ENCODE assay signal across 19 cellular contexts in the genomic region with DNA sequence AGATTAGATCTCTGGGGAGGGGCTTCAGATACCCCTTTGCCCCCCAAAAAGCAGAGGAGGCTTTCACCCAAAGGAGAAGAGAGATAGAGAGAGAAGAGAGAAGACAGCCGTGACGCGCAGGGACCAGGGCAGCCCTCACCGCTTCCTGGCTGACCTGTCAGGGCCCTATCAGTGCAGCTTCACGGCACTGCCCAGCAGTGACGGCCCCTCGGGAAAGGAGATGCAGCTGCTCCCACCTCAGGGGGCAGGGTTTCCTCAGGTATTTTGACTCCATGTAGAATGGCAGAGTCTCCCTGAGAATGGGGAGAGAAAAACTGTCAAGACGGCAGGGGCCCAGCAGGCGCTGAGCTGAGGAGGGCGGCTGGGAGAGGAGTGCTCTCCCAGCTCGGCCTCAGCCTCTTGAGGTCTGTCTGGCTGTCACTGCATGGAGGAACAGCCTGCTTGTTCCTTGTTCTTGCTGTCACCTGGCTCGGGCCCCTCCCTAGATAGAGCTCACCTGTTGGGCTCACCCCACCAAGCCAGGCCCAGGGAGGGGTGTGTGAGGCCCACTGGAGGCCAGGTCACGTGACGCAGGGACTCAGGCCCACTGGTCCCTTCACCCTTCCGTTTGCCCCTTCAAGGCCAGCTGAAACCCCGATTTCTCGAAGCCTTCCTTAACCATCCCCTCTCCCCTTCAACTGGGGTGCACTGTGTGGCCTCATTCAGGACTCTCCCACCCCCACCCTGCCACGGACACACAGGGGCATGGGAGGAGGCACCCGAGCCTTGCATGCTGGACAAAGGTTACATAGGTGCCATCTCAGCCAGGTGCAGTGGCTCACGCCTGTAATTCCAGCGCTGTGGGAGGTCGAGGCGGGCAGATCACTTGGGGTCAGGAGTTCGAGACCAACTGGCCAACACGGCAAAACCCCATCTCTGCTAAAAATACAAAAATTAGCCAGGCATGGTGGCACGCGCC. TPM values are rescaled to one million over a fixed set of nuclear protein-coding genes. Genes with fewer than 3 reads are reported as not detected.
DNase-seq lines count a peak whose midpoint lies in the region; ATAC-seq, FAIRE-seq and TF ChIP-seq lines count a peak whose summit lies in the region.
"Had no signal": no experiment of that assay in that cellular context is flagged by ENCODE, and none has a peak within 500 bp of the region (broad histone marks: within the 10 kb centered on the region; RNA-seq: fewer than 3 reads in every experiment).

No MANE protein-coding gene starts in this region.

- H3K36me3 Mint-ChIP-seq in activated naive CD4-positive, alpha-beta T cell treated with anti-CD3 and anti-CD28 coated beads for 36 hours (ENCODE audit: low read depth): no peaks in the 10 kb centered on the region
- H3K36me3 Mint-ChIP-seq: CD14-positive monocyte had no signal

- no peak overlapping the region for H3K4me3 Mint-ChIP-seq in activated naive CD4-positive, alpha-beta T cell treated with anti-CD3 and anti-CD28 coated beads for 36 hours
- H3K4me3 Mint-ChIP-seq: activated B cell treated with CpG ODN at 0.5 μM for 24 hours; CD14-positive monocyte; stimulated activated naive CD8-positive, alpha-beta T cell treated with anti-CD3 and anti-CD28 coated beads, Interleukin-15, Interleukin-2, amounts not matched to agents 100 ng/mL and 50 ng/mL, for 24 hours had no signal

- peak overlapping the region; percentile 26 for H3K27ac Mint-ChIP-seq in activated naive CD4-positive, alpha-beta T cell treated with anti-CD3 and anti-CD28 coated beads for 36 hours
- H3K27ac Mint-ChIP-seq: activated B cell treated with CpG ODN at 0.5 μM for 24 hours; stimulated activated naive CD8-positive, alpha-beta T cell treated with anti-CD3 and anti-CD28 coated beads, Interleukin-15, Interleukin-2, amounts not matched to agents 100 ng/mL and 50 ng/mL, for 24 hours had no signal

- H3K9me3 ChIP-seq in kidney (ENCODE audit: control insufficient read depth in 1 of 2, low read length in 2 of 2) (no peaks in the 10 kb centered on the region), aorta (ENCODE audit: control insufficient read depth, low read length) (no peaks in the 10 kb centered on the region)
- H3K9me3 ChIP-seq: colonic mucosa, upper lobe of left lung had no signal

- H3K36me3 ChIP-seq in kidney (ENCODE audit: control insufficient read depth in 1 of 2, insufficient read depth in 2 of 2, low read length in 2 of 2) (peaks cover 0 to 5% of the 10 kb centered on the region in 2 donors), aorta (ENCODE audit: control insufficient read depth in 1 of 2, insufficient read depth in 2 of 2, low read length in 1 of 2) (no peaks in the 10 kb centered on the region)
- H3K36me3 ChIP-seq: colonic mucosa, upper lobe of left lung had no signal

- DNase-seq in activated naive CD4-positive, alpha-beta T cell treated with anti-CD3 and anti-CD28 coated beads for 36 hours: no peak
- DNase-seq in activated naive CD4-positive, alpha-beta T cell (lab: John Stamatoyannopoulos, UW): no peak
- peak; percentile 75 for DNase-seq in kidney
- peak; percentile 51 to 71 for DNase-seq in aorta
- no peak for DNase-seq in RWPE1 (ENCODE audit: low spot score)
- DNase-seq in LoVo (ENCODE audit: low spot score): no peak
- DNase-seq: activated B cell treated with CpG ODN at 0.5 μM for 24 hours; activated naive CD4-positive, alpha-beta T cell treated with Interleukin-2 at 50 U/mL for 16 hours; colonic mucosa; DMS153; hypothalamus; midbrain; MV-4-11; NCI-H1930; NCI-H510A had no signal

- H3K4me1 ChIP-seq in kidney (ENCODE audit: control insufficient read depth in 1 of 2, insufficient read depth in 1 of 2, low read depth in 1 of 2, low read length in 2 of 2) (peaks cover 10 to 11% of the 10 kb centered on the region in 2 donors), aorta (ENCODE audit: control insufficient read depth in 1 of 2, insufficient read depth in 2 of 2, low read length in 2 of 2) (no peaks in the 10 kb centered on the region)

- WGBS in aorta, 2 donors: 79 to 83% methylated on average over 25 to 27 of the region's 27 CpGs

- no peak overlapping the region for H3K9ac ChIP-seq in kidney (ENCODE audit: low read length in 2 of 2)

- intact Hi-C loops in activated naive CD4-positive, alpha-beta T cell treated with anti-CD3 and anti-CD28 coated beads for 36 hours (cut with micrococcal nuclease): loop anchor here (5.0 kb wide), 1 partner anchor 178 kb away; a partner anchor contains a TSS
- intact Hi-C loops in kidney (cut with DNase I) (no loop called here), aorta (cut with DNase I) (no loop called here)

- no peaks in the 10 kb centered on the region for H3K27me3 Mint-ChIP-seq in activated naive CD4-positive, alpha-beta T cell treated with anti-CD3 and anti-CD28 coated beads for 36 hours (ENCODE audit: low read depth)
- H3K27me3 Mint-ChIP-seq: stimulated activated naive CD8-positive, alpha-beta T cell treated with anti-CD3 and anti-CD28 coated beads, Interleukin-15, Interleukin-2, amounts not matched to agents 100 ng/mL and 50 ng/mL, for 24 hours had no signal

- no peaks in the 10 kb centered on the region for H3K27me3 ChIP-seq in aorta (ENCODE audit: control insufficient read depth in 1 of 2, insufficient read depth in 2 of 2, low read length in 1 of 2)
- H3K27me3 ChIP-seq: colonic mucosa, upper lobe of left lung had no signal

- H3K4me3 ChIP-seq in kidney (ENCODE audit: low read length in 2 of 2) (no peak overlapping the region), aorta (ENCODE audit: low read length in 2 of 2) (no peak overlapping the region)
- H3K4me3 ChIP-seq: colonic mucosa, upper lobe of left lung had no signal

- no peak for FAIRE-seq in kidney (lab: Jason Lieb, UNC)

- H3K4me1 Mint-ChIP-seq in activated naive CD4-positive, alpha-beta T cell treated with anti-CD3 and anti-CD28 coated beads for 36 hours (ENCODE audit: low read depth): peaks cover 13% of the 10 kb centered on the region

- POLR2A ChIA-PET in RWPE1 (lab: Yijun Ruan, JAX; ENCODE audit: low non-redundant PET): interaction anchor here (0.7 kb wide), 1 partner anchor 386 kb away, joined by 7 read pairs; no protein-coding TSS in a partner anchor

- no peak for ATAC-seq in aorta (ENCODE audit: low FRiP score)
- ATAC-seq: Right ventricle myocardium inferior had no signal

- TF ChIP-seq CTCF in kidney (IDR thresholded peaks at IDR 0.05; ENCODE audit: borderline replicate concordance, extremely low read depth, insufficient read depth): no peak
- no peak for TF ChIP-seq CTCF in RWPE1 (conservative IDR thresholded peaks at IDR 0.05; ENCODE audit: low read depth)

- CTCF ChIA-PET in activated naive CD4-positive, alpha-beta T cell treated with anti-CD3 and anti-CD28 coated beads for 36 hours (lab: Charles Lee): interaction anchor here (0.6 to 1.4 kb wide), 5 partner anchors 9 to 58 kb away, joined by 3 to 5 read pairs (median 4); no protein-coding TSS in a partner anchor
- CTCF ChIA-PET in RWPE1 (lab: Yijun Ruan, JAX): interaction anchor here (0.6 to 0.7 kb wide), 2 partner anchors 10 to 80 kb away, joined by 3 to 4 read pairs; no protein-coding TSS in a partner anchor

- no peaks in the 10 kb centered on the region for H3K9me3 Mint-ChIP-seq in activated naive CD4-positive, alpha-beta T cell treated with anti-CD3 and anti-CD28 coated beads for 36 hours
- H3K9me3 Mint-ChIP-seq: activated B cell treated with CpG ODN at 0.5 μM for 24 hours; CD14-positive monocyte; stimulated activated naive CD8-positive, alpha-beta T cell treated with anti-CD3 and anti-CD28 coated beads, Interleukin-15, Interleukin-2, amounts not matched to agents 100 ng/mL and 50 ng/mL, for 24 hours had no signal

- no peak overlapping the region for H3K27ac ChIP-seq in kidney (ENCODE audit: low read depth in 2 of 2, low read length in 2 of 2)
- peak overlapping the region in 1 of 2 donors; percentile 96 for H3K27ac ChIP-seq in aorta (ENCODE audit: low read depth in 1 of 2, low read length in 2 of 2)
- no peak overlapping the region for H3K27ac ChIP-seq in RWPE1
- H3K27ac ChIP-seq: colonic mucosa, upper lobe of left lung had no signal

RNA-seq across cellular contexts. Expression of a gene that starts 28.2 kb away (rescaled TPM):
- total RNA-seq in activated naive CD4-positive, alpha-beta T cell treated with anti-CD3 and anti-CD28 coated beads for 36 hours: under 1 TPM; 0.25 to 0.55 TPM
- total RNA-seq in kidney: 33.2 TPM
- polyA plus RNA-seq in kidney (ENCODE audit: insufficient read depth, low read depth, low replicate concordance): 35.1 TPM
- 100 to 1,000 TPM; 108 to 115 TPM for total RNA-seq in aorta
- polyA plus RNA-seq in aorta: 100 to 1,000 TPM in 1 of 2 donors, 10 to 100 TPM in 1; 49.0 to 138 TPM

RNA-seq across cellular contexts. Expression of a gene that starts 37.6 kb away (rescaled TPM):
- 1 to 10 TPM; 8.7 to 9.5 TPM for total RNA-seq in activated naive CD4-positive, alpha-beta T cell treated with anti-CD3 and anti-CD28 coated beads for 36 hours
- total RNA-seq in kidney (22.2 TPM), aorta (10 to 100 TPM; 12.9 to 16.4 TPM)
- polyA plus RNA-seq in kidney (ENCODE audit: insufficient read depth, low read depth, low replicate concordance) (15.0 TPM), aorta (10 to 100 TPM; 10.5 to 19.2 TPM)

RNA-seq across cellular contexts. Expression of a gene that starts 40.0 kb away (rescaled TPM):
- total RNA-seq in activated naive CD4-positive, alpha-beta T cell treated with anti-CD3 and anti-CD28 coated beads for 36 hours: 10 to 100 TPM; 69.6 to 70.2 TPM
- total RNA-seq in kidney: 82.9 TPM
- 19.6 TPM for polyA plus RNA-seq in kidney (ENCODE audit: insufficient read depth, low read depth, low replicate concordance)
- total RNA-seq in aorta: 10 to 100 TPM; 72.6 to 91.9 TPM
- 10 to 100 TPM in 1 of 2 donors, 1 to 10 TPM in 1; 8.6 to 45.5 TPM for polyA plus RNA-seq in aorta

Comparison
In these comparisons a context has a peak if more than half of its experiments do, and no peak if none do; other contexts are left out.
1. DNase-seq: peak in kidney (single experiment) and aorta (2 of 2); none in activated naive CD4-positive, alpha-beta T cell treated with anti-CD3 and anti-CD28 coated beads for 36 hours (single experiment), activated naive CD4-positive, alpha-beta T cell (0 of 4), RWPE1 (single experiment) and LoVo (single experiment).
2. RNA of a gene that starts 28.2 kb away (total RNA-seq): 108 to 115 TPM in aorta and 33.2 TPM in kidney (single experiment); 0.25 to 0.55 TPM in activated naive CD4-positive, alpha-beta T cell treated with anti-CD3 and anti-CD28 coated beads for 36 hours; every median in the first group is over 10 times any median in the second.